In genomic region chr11:43359432-43359818, GRCh38 we compare ENCODE assay signal across 8 cellular contexts. TPM values are rescaled to one million over a fixed set of nuclear protein-coding genes. Genes with fewer than 3 reads are reported as not detected.
A peak's percentile ranks its signal among the peaks of the same experiment; 100 is the strongest.
DNase-seq lines count a peak whose midpoint lies in the region; ATAC-seq and TF ChIP-seq lines count a peak whose summit lies in the region.

No MANE protein-coding gene starts in this region.

- no peaks in the 10 kb centered on the region for H3K9me3 ChIP-seq in spleen

- peak overlapping the region; percentile 98 for H3K4me3 ChIP-seq in AG04449 (ENCODE audit: low read depth, low read length)
- peak overlapping the region; percentile 74 for H3K4me3 ChIP-seq in astrocyte of the spinal cord (ENCODE audit: low read depth, low read length)
- peak overlapping the region; percentile 82 to 97 (median 96) for H3K4me3 ChIP-seq in spleen

- in situ Hi-C loops in GM13976 (cut with MboI; ENCODE audit: low sequenced_read_pairs, unreplicated experiment): no loop called here
- in situ Hi-C loops in astrocyte of the spinal cord (cut with HindIII; ENCODE audit: low sequenced_read_pairs): no loop called here

- peaks cover 0 to 9% (median 0%) of the 10 kb centered on the region in 6 donors for H3K36me3 ChIP-seq in spleen

- peak overlapping the region; percentile 88 to 97 (median 92) for H3K27ac ChIP-seq in spleen

- H3K27me3 ChIP-seq in spleen (replicated peaks in 1 of 7): no peaks in the 10 kb centered on the region

- DNase-seq in AG04449 (ENCODE audit: low read depth, low spot score) (no peak), GM13976 (ENCODE audit: low spot score) (peak; percentile 42), NCI-H146 (lab: John Stamatoyannopoulos, UW) (peak; percentile 52), astrocyte of the spinal cord (ENCODE audit: low read depth, low spot score) (peak; percentile 20), iPS-NIHi11 (ENCODE audit: low spot score) (peak; percentile 24), spleen (no peak)
- no peak for DNase-seq in effector CD8-positive, alpha-beta T cell (lab: John Stamatoyannopoulos, UW)

- TF ChIP-seq CTCF in AG04449 (IDR thresholded peaks at IDR 0.05; ENCODE audit: insufficient read depth, low read length, missing control alignments) (no peak), GM13976 (IDR thresholded peaks at IDR 0.05; ENCODE audit: borderline replicate concordance, control extremely low read depth, extremely low read depth, insufficient read depth, missing control alignments) (no peak), astrocyte of the spinal cord (IDR thresholded peaks at IDR 0.05; ENCODE audit: low read depth, low read length) (no peak), spleen (IDR thresholded peaks at IDR 0.05 in 8 of 11, conservative IDR thresholded peaks at IDR 0.05 in 3 of 11) (no peak)

- CTCF ChIA-PET in AG04449 (lab: Yijun Ruan, JAX): interaction anchor here (1.7 to 1.9 kb wide), 3 partner anchors 19 to 59 kb away, joined by 4 to 7 read pairs (median 6); partner anchors contain the start of gene API5

- peak; percentile 43 for ATAC-seq in HG02678 (IDR thresholded peaks at IDR 0.05; ENCODE audit: unreplicated experiment)

- WGBS in spleen, 5 donors: 0 to 1% (median 0%) methylated on average over 8 to 14 of the region's 14 CpGs

- intact Hi-C loops in spleen (cut with DNase I; ENCODE audit: low total_unique reads): no loop called here

- no peak for TF ChIP-seq POLR2A in spleen (IDR thresholded peaks at IDR 0.05)

- POLR2A ChIA-PET in AG04449 (lab: Yijun Ruan, JAX): interaction anchor here (1.0 to 1.2 kb wide), 2 partner anchors 48 to 64 kb away, joined by 3 to 6 read pairs; partner anchors contain the start of gene API5

- peaks cover 22 to 55% (median 34%) of the 10 kb centered on the region in 6 donors for H3K4me1 ChIP-seq in spleen

RNA-seq across cellular contexts. Expression of gene TTC17, which starts 0.7 kb away (rescaled TPM):
- 100 to 1,000 TPM in 6 of 7 donors, 10 to 100 TPM in 1; 87.8 to 208 (median 117) TPM for total RNA-seq in spleen
- polyA plus RNA-seq in spleen: 10 to 100 TPM; 31.1 to 47.3 (median 31.7) TPM

RNA-seq across cellular contexts. Expression of gene API5, which starts 47.6 kb away (rescaled TPM):
- total RNA-seq in spleen: 100 to 1,000 TPM in 2 of 7 donors, 10 to 100 TPM in 5; 72.9 to 110 (median 85.5) TPM
- 10 to 100 TPM; 28.2 to 42.2 (median 35.0) TPM for polyA plus RNA-seq in spleen

Comparison
In these comparisons a context has a peak if more than half of its experiments do, and no peak if none do; other contexts are left out.
1. DNase-seq: peak in GM13976 (single experiment), NCI-H146 (single experiment), astrocyte of the spinal cord (single experiment) and iPS-NIHi11 (single experiment); none in AG04449 (single experiment), spleen (single experiment) and effector CD8-positive, alpha-beta T cell (single experiment).
2. Peak in every context shown above with its lines, with median percentiles within 50 percentile points of each other: H3K4me3 ChIP-seq.